Comparison of ENCODE assay signal across 1 cellular context in the genomic region with DNA sequence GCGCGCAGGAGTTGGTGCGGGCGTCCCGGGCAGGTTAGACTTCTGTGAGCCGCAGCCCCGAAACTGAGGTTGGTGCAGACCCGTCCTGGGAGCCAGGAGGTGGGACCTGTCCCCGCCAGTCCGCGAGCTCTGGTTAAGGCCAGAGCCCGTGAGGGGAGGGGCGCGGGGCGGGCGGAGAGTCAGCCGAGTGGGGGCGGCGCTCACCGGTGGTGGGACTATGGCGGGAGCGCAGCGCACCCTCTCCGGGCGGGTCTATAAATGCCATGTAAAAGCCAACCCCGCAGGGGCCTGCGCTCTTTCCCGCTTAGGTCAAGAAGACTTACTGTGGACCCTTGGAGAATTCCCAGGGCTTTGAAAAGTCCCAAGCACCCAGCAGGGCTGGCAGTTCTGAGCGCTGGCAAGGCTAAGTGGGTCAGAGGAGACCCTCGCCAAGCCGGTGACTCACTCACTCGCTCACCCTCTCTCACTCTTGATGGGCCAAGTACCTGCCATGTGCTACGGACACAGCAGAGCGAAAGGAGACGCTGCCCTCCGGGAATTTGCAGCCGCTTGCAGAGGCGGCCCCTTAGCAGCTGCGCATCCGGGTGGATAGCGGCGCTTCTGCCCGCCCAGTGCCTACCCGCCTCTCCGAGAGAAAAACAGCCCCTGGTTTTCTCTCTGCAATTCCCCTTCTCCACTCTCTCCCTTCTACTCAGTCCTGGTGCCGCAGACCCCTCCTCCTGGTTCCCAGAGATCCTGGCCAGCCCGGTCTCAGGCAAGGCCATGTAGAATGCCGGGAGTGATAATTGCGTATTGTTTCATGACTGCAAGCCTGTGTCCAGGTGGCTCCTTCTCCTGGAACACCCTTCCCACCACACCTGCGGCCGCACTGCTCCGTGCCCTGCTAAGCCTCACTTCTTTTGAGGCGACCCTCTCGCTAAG.
TF ChIP-seq lines count a peak whose summit lies in the region.

Gene ALDH1L1, minus strand, starts transcription at position 110 of the 921 bp plus-strand sequence. CDS start 19,607 bp downstream, outside the sequence.

TF ChIP-seq in HepG2, 621 proteins besides CTCF, POLR2A, EP300 and RAD21 (continued from another document and continues in another):
- TF ChIP-seq, protein P1, sequence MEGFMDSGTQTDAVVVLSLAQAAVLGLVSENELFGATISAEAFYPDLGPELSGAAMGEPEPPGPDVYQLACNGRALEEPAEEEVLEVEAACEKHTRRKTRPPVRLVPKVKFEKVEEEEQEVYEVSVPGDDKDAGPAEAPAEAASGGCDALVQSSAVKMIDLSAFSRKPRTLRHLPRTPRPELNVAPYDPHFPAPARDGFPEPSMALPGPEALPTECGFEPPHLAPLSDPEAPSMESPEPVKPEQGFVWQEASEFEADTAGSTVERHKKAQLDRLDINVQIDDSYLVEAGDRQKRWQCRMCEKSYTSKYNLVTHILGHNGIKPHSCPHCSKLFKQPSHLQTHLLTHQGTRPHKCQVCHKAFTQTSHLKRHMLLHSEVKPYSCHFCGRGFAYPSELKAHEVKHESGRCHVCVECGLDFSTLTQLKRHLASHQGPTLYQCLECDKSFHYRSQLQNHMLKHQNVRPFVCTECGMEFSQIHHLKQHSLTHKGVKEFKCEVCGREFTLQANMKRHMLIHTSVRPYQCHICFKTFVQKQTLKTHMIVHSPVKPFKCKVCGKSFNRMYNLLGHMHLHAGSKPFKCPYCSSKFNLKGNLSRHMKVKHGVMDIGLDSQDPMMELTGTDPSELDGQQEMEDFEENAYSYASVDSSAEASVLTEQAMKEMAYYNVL (CRISPR knock-in tag; IDR thresholded peaks at IDR 0.05; ENCODE audit: borderline replicate concordance), result 0 out of 2 replicates have a peak, but pooled peaks have one; percentile 1
- TF ChIP-seq, protein P2, sequence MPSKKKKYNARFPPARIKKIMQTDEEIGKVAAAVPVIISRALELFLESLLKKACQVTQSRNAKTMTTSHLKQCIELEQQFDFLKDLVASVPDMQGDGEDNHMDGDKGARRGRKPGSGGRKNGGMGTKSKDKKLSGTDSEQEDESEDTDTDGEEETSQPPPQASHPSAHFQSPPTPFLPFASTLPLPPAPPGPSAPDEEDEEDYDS (CRISPR knock-in tag; IDR thresholded peaks at IDR 0.05), result peak; percentile 73
- TF ChIP-seq SNAPC2 (CRISPR knock-in tag; IDR thresholded peaks at IDR 0.05), result 0 out of 2 replicates have a peak, but pooled peaks have one; percentile 38
- TF ChIP-seq ZNF782 (CRISPR knock-in tag; IDR thresholded peaks at IDR 0.05; ENCODE audit: borderline replicate concordance), result 0 out of 2 replicates have a peak, but pooled peaks have one; percentile 37
- TF ChIP-seq BRF2 (CRISPR knock-in tag; IDR thresholded peaks at IDR 0.05), result 0 out of 2 replicates have a peak, but pooled peaks have one; percentile 38
- no peak for TF ChIP-seq ZNF367 (CRISPR knock-in tag; IDR thresholded peaks at IDR 0.05; ENCODE audit: borderline replicate concordance)
- TF ChIP-seq TBX3 (IDR thresholded peaks at IDR 0.05; ENCODE audit: borderline replicate concordance), result no peak
- no peak for TF ChIP-seq ZNF430 (CRISPR knock-in tag; IDR thresholded peaks at IDR 0.05)
- TF ChIP-seq POLR2AphosphoS5 (IDR thresholded peaks at IDR 0.05; ENCODE audit: low read depth, low read length), result peak; percentile 41; the same call in 1 of the 2 replicates
- TF ChIP-seq ZZZ3 (CRISPR knock-in tag; IDR thresholded peaks at IDR 0.05; ENCODE audit: borderline replicate concordance), result no peak
- peak; percentile 10; the same call in 1 of the 2 replicates for TF ChIP-seq SALL2 (CRISPR knock-in tag; IDR thresholded peaks at IDR 0.05)
- TF ChIP-seq, protein P3, sequence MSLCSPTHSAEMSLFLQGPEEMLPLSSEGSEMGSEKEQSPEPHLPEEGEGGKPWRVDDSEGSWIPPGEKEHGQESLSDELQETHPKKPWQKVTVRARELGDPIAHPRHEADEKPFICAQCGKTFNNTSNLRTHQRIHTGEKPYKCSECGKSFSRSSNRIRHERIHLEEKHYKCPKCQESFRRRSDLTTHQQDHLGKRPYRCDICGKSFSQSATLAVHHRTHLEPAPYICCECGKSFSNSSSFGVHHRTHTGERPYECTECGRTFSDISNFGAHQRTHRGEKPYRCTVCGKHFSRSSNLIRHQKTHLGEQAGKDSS (CRISPR knock-in tag; IDR thresholded peaks at IDR 0.05; ENCODE audit: borderline replicate concordance, low read depth), result peak; percentile 17; the same call in 1 of the 2 replicates
- TF ChIP-seq SMYD3 (CRISPR knock-in tag; IDR thresholded peaks at IDR 0.05), result 0 out of 2 replicates have a peak, but pooled peaks have one; percentile 35
- 0 out of 2 replicates have a peak, but pooled peaks have one; percentile 11 for TF ChIP-seq NKX3-1 (CRISPR knock-in tag; IDR thresholded peaks at IDR 0.05)
- TF ChIP-seq, protein P4, sequence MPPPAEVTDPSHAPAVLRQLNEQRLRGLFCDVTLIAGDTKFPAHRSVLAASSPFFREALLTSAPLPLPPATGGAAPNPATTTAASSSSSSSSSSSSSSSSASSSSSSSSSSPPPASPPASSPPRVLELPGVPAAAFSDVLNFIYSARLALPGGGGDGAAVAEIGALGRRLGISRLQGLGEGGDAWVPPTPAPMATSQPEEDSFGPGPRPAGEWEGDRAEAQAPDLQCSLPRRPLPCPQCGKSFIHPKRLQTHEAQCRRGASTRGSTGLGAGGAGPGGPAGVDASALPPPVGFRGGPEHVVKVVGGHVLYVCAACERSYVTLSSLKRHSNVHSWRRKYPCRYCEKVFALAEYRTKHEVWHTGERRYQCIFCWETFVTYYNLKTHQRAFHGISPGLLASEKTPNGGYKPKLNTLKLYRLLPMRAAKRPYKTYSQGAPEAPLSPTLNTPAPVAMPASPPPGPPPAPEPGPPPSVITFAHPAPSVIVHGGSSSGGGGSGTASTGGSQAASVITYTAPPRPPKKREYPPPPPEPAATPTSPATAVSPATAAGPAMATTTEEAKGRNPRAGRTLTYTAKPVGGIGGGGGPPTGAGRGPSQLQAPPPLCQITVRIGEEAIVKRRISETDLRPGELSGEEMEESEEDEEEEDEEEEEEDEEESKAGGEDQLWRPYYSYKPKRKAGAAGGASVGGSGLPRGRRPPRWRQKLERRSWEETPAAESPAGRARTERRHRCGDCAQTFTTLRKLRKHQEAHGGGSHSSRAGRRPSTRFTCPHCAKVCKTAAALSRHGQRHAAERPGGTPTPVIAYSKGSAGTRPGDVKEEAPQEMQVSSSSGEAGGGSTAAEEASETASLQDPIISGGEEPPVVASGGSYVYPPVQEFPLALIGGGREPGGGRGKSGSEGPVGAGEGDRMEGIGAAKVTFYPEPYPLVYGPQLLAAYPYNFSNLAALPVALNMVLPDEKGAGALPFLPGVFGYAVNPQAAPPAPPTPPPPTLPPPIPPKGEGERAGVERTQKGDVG (CRISPR knock-in tag; IDR thresholded peaks at IDR 0.05; ENCODE audit: borderline replicate concordance), result 0 out of 2 replicates have a peak, but pooled peaks have one; percentile 48
- no peak for TF ChIP-seq CBX2 (IDR thresholded peaks at IDR 0.05; ENCODE audit: low read depth, low read length)
- TF ChIP-seq CBX2 (CRISPR knock-in tag; IDR thresholded peaks at IDR 0.05; ENCODE audit: low read depth), result no peak
- 0 out of 2 replicates have a peak, but pooled peaks have one; percentile 7 for TF ChIP-seq MAF1 (CRISPR knock-in tag; IDR thresholded peaks at IDR 0.05; ENCODE audit: borderline replicate concordance)
- peak; percentile 21; the same call in 1 of the 2 replicates for TF ChIP-seq ATF7-NPFF (CRISPR knock-in tag; IDR thresholded peaks at IDR 0.05; ENCODE audit: low read depth)
- TF ChIP-seq MAZ (IDR thresholded peaks at IDR 0.05; ENCODE audit: borderline replicate concordance, low read depth, low read length), result peak; percentile 27; the same call in 1 of the 2 replicates
- no peak for TF ChIP-seq MAZ (CRISPR knock-in tag; IDR thresholded peaks at IDR 0.05; ENCODE audit: low read depth)
- no peak for TF ChIP-seq LCORL (IDR thresholded peaks at IDR 0.05)
- peak; percentile 38; the same call in 1 of the 2 replicates for TF ChIP-seq LCORL (CRISPR knock-in tag; IDR thresholded peaks at IDR 0.05)
- TF ChIP-seq ZNF816 (CRISPR knock-in tag; IDR thresholded peaks at IDR 0.05; ENCODE audit: borderline replicate concordance), result 0 out of 2 replicates have a peak, but pooled peaks have one; percentile 15
- TF ChIP-seq, protein P5, sequence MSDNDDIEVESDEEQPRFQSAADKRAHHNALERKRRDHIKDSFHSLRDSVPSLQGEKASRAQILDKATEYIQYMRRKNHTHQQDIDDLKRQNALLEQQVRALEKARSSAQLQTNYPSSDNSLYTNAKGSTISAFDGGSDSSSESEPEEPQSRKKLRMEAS (IDR thresholded peaks at IDR 0.05), result peak; percentile 82
- no peak for TF ChIP-seq ZNF607 (CRISPR knock-in tag; IDR thresholded peaks at IDR 0.05; ENCODE audit: borderline replicate concordance)
- peak; percentile 79; the same call in 1 of the 2 replicates for TF ChIP-seq ZC3H4 (CRISPR knock-in tag; IDR thresholded peaks at IDR 0.05; ENCODE audit: borderline replicate concordance)
- TF ChIP-seq, protein P6, sequence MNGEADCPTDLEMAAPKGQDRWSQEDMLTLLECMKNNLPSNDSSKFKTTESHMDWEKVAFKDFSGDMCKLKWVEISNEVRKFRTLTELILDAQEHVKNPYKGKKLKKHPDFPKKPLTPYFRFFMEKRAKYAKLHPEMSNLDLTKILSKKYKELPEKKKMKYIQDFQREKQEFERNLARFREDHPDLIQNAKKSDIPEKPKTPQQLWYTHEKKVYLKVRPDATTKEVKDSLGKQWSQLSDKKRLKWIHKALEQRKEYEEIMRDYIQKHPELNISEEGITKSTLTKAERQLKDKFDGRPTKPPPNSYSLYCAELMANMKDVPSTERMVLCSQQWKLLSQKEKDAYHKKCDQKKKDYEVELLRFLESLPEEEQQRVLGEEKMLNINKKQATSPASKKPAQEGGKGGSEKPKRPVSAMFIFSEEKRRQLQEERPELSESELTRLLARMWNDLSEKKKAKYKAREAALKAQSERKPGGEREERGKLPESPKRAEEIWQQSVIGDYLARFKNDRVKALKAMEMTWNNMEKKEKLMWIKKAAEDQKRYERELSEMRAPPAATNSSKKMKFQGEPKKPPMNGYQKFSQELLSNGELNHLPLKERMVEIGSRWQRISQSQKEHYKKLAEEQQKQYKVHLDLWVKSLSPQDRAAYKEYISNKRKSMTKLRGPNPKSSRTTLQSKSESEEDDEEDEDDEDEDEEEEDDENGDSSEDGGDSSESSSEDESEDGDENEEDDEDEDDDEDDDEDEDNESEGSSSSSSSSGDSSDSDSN (CRISPR knock-in tag; IDR thresholded peaks at IDR 0.05), result peak; percentile 68
- TF ChIP-seq, protein P7, sequence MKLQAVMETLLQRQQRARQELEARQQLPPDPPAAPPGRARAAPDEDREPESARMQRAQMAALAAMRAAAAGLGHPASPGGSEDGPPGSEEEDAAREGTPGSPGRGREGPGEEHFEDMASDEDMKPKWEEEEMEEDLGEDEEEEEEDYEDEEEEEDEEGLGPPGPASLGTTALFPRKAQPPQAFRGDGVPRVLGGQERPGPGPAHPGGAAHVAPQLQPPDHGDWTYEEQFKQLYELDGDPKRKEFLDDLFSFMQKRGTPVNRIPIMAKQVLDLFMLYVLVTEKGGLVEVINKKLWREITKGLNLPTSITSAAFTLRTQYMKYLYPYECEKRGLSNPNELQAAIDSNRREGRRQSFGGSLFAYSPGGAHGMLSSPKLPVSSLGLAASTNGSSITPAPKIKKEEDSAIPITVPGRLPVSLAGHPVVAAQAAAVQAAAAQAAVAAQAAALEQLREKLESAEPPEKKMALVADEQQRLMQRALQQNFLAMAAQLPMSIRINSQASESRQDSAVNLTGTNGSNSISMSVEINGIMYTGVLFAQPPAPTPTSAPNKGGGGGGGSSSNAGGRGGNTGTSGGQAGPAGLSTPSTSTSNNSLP (IDR thresholded peaks at IDR 0.05; ENCODE audit: low read depth, low read length), result no peak
- peak; percentile 29; the same call in 1 of the 2 replicates for TF ChIP-seq POLR2G (IDR thresholded peaks at IDR 0.05; ENCODE audit: low read depth, low read length)
- 0 out of 2 replicates have a peak, but pooled peaks have one; percentile 52 for TF ChIP-seq ZNF343 (CRISPR knock-in tag; IDR thresholded peaks at IDR 0.05)
- TF ChIP-seq TFDP1 (CRISPR knock-in tag; IDR thresholded peaks at IDR 0.05; ENCODE audit: borderline replicate concordance), result peak; percentile 41; the same call in 1 of the 2 replicates
- no peak for TF ChIP-seq ZNF260 (CRISPR knock-in tag; IDR thresholded peaks at IDR 0.05; ENCODE audit: borderline replicate concordance, low read depth)
